ENCODE assay signal across 12 cellular contexts in genomic region chr1:67013573-67013972, GRCh38. TPM values are rescaled to one million over a fixed set of nuclear protein-coding genes. Genes with fewer than 3 reads are reported as not detected.
DNase-seq lines count a peak whose midpoint lies in the region; ATAC-seq, FAIRE-seq and TF ChIP-seq lines count a peak whose summit lies in the region.
"Had no signal": no experiment of that assay in that cellular context is flagged by ENCODE, and none has a peak within 500 bp of the region (broad histone marks: within the 10 kb centered on the region; RNA-seq: fewer than 3 reads in every experiment).

No MANE protein-coding gene starts in this region.

- no peak overlapping the region for H3K27ac Mint-ChIP-seq in activated T-helper 2 cell treated with anti-CD3 and anti-CD28 coated beads, Interferon-gamma antibody, Interleukin-2, Interleukin-4, amounts not matched to agents 10 μg/mL and 5 μg/mL and 100 μg/mL, durations not matched to agents 14 hours and 24 hours and 36 hours
- no peak overlapping the region for H3K27ac Mint-ChIP-seq in activated CD4-positive, alpha-beta T cell treated with anti-CD3 and anti-CD28 coated beads, Interleukin-2, amount 10 ng/mL, durations not matched to agents 7 days and 5 days
- H3K27ac Mint-ChIP-seq: activated CD8-positive, alpha-beta memory T cell treated with anti-CD3 and anti-CD28 coated beads, Interleukin-2, amount 10 ng/mL, durations not matched to agents 7 days and 5 days had no signal

- peaks cover 47% of the 10 kb centered on the region for H3K36me3 Mint-ChIP-seq in activated T-helper 2 cell treated with anti-CD3 and anti-CD28 coated beads, Interferon-gamma antibody, Interleukin-2, Interleukin-4, amounts not matched to agents 10 μg/mL and 5 μg/mL and 100 μg/mL, durations not matched to agents 14 hours and 24 hours and 36 hours (ENCODE audit: low read depth)
- peaks cover 33% of the 10 kb centered on the region for H3K36me3 Mint-ChIP-seq in activated CD4-positive, alpha-beta T cell treated with anti-CD3 and anti-CD28 coated beads, Interleukin-2, amount 10 ng/mL, durations not matched to agents 7 days and 5 days (ENCODE audit: low read depth)

- CTCF ChIA-PET in activated CD4-positive, alpha-beta T cell treated with anti-CD3 and anti-CD28 coated beads, Interleukin-2, amount 10 ng/mL, durations not matched to agents 7 days and 5 days (lab: Charles Lee) = interaction anchor here (0.6 kb wide), 1 partner anchor 11 kb away, joined by 3 read pairs; no protein-coding TSS in a partner anchor

- peaks cover 5% of the 10 kb centered on the region for H3K4me1 Mint-ChIP-seq in activated T-helper 2 cell treated with anti-CD3 and anti-CD28 coated beads, Interferon-gamma antibody, Interleukin-2, Interleukin-4, amounts not matched to agents 10 μg/mL and 5 μg/mL and 100 μg/mL, durations not matched to agents 14 hours and 24 hours and 36 hours (ENCODE audit: low read depth)
- peaks cover 2% of the 10 kb centered on the region for H3K4me1 Mint-ChIP-seq in activated CD4-positive, alpha-beta T cell treated with anti-CD3 and anti-CD28 coated beads, Interleukin-2, amount 10 ng/mL, durations not matched to agents 7 days and 5 days

- H3K4me3 ChIP-seq in AG10803 (ENCODE audit: low read length) (no peak overlapping the region), fibroblast of the aortic adventitia (ENCODE audit: low read depth, low read length) (no peak overlapping the region)

- intact Hi-C loops in activated T-helper 2 cell treated with anti-CD3 and anti-CD28 coated beads, Interferon-gamma antibody, Interleukin-2, Interleukin-4, amounts not matched to agents 10 μg/mL and 5 μg/mL and 100 μg/mL, durations not matched to agents 14 hours and 24 hours and 36 hours (cut with micrococcal nuclease) = no loop called here

- peak; percentile 11 for FAIRE-seq in GM19239 (lab: Jason Lieb, UNC)

- TF ChIP-seq CTCF in AG10803 (conservative IDR thresholded peaks at IDR 0.05; ENCODE audit: low read length) (no peak), fibroblast of the aortic adventitia (IDR thresholded peaks at IDR 0.05; ENCODE audit: insufficient read depth, low read length) (no peak)

- POLR2A ChIA-PET in activated CD4-positive, alpha-beta T cell treated with anti-CD3 and anti-CD28 coated beads, Interleukin-2, amount 10 ng/mL, durations not matched to agents 7 days and 5 days (lab: Charles Lee) = no interaction called here

- ATAC-seq in GM21619 (IDR thresholded peaks at IDR 0.05; ENCODE audit: unreplicated experiment) = no peak
- ATAC-seq: activated CD8-positive, alpha-beta memory T cell treated with anti-CD3 and anti-CD28 coated beads, Interleukin-2, amount 10 ng/mL, durations not matched to agents 7 days and 5 days had no signal

- DNase-seq in AG10803 (ENCODE audit: low read depth) (peak; percentile 48), GM19239 (ENCODE audit: insufficient read length, low spot score) (no peak), NCI-H226 (peak; percentile 9), fibroblast of the aortic adventitia (ENCODE audit: low read depth) (peak; percentile 20), GF-D8 (lab: John Stamatoyannopoulos, UW) (no peak)
- no peak for DNase-seq in activated T-helper 2 cell treated with anti-CD3 and anti-CD28 coated beads, Interferon-gamma antibody, Interleukin-2, Interleukin-4, amounts not matched to agents 10 μg/mL and 5 μg/mL and 100 μg/mL, durations not matched to agents 14 hours and 24 hours and 36 hours (ENCODE audit: low spot score)
- DNase-seq in activated CD4-positive, alpha-beta T cell treated with anti-CD3 and anti-CD28 coated beads, Interleukin-2, amount 10 ng/mL, durations not matched to agents 7 days and 5 days = no peak
- DNase-seq: activated CD8-positive, alpha-beta memory T cell treated with anti-CD3 and anti-CD28 coated beads, Interleukin-2, amount 10 ng/mL, durations not matched to agents 7 days and 5 days; islet precursor cell; NCI-H1930; posterior cingulate gyrus had no signal

- no peak overlapping the region for H3K4me3 Mint-ChIP-seq in activated T-helper 2 cell treated with anti-CD3 and anti-CD28 coated beads, Interferon-gamma antibody, Interleukin-2, Interleukin-4, amounts not matched to agents 10 μg/mL and 5 μg/mL and 100 μg/mL, durations not matched to agents 14 hours and 24 hours and 36 hours (ENCODE audit: low read depth)
- no peak overlapping the region for H3K4me3 Mint-ChIP-seq in activated CD4-positive, alpha-beta T cell treated with anti-CD3 and anti-CD28 coated beads, Interleukin-2, amount 10 ng/mL, durations not matched to agents 7 days and 5 days
- H3K4me3 Mint-ChIP-seq: activated CD8-positive, alpha-beta memory T cell treated with anti-CD3 and anti-CD28 coated beads, Interleukin-2, amount 10 ng/mL, durations not matched to agents 7 days and 5 days had no signal

- H3K9me3 Mint-ChIP-seq in activated T-helper 2 cell treated with anti-CD3 and anti-CD28 coated beads, Interferon-gamma antibody, Interleukin-2, Interleukin-4, amounts not matched to agents 10 μg/mL and 5 μg/mL and 100 μg/mL, durations not matched to agents 14 hours and 24 hours and 36 hours = no peaks in the 10 kb centered on the region
- no peaks in the 10 kb centered on the region for H3K9me3 Mint-ChIP-seq in activated CD4-positive, alpha-beta T cell treated with anti-CD3 and anti-CD28 coated beads, Interleukin-2, amount 10 ng/mL, durations not matched to agents 7 days and 5 days

- no peaks in the 10 kb centered on the region for H3K27me3 Mint-ChIP-seq in activated T-helper 2 cell treated with anti-CD3 and anti-CD28 coated beads, Interferon-gamma antibody, Interleukin-2, Interleukin-4, amounts not matched to agents 10 μg/mL and 5 μg/mL and 100 μg/mL, durations not matched to agents 14 hours and 24 hours and 36 hours (ENCODE audit: low read depth)
- H3K27me3 Mint-ChIP-seq in activated CD4-positive, alpha-beta T cell treated with anti-CD3 and anti-CD28 coated beads, Interleukin-2, amount 10 ng/mL, durations not matched to agents 7 days and 5 days = no peaks in the 10 kb centered on the region
- H3K27me3 Mint-ChIP-seq: activated CD8-positive, alpha-beta memory T cell treated with anti-CD3 and anti-CD28 coated beads, Interleukin-2, amount 10 ng/mL, durations not matched to agents 7 days and 5 days had no signal

RNA-seq across cellular contexts. Expression of gene SLC35D1, which starts 40.4 kb away (rescaled TPM):
- 8.7 and 12.6 TPM in 2 replicates for total RNA-seq in fibroblast of the aortic adventitia (ENCODE audit: low replicate concordance)
- 14.5 and 14.8 TPM in 2 replicates for total RNA-seq in activated T-helper 2 cell treated with anti-CD3 and anti-CD28 coated beads, Interferon-gamma antibody, Interleukin-2, Interleukin-4, amounts not matched to agents 10 μg/mL and 5 μg/mL and 100 μg/mL, durations not matched to agents 14 hours and 24 hours and 36 hours
- 10 to 100 TPM; 11.4 to 12.5 TPM for total RNA-seq in activated CD4-positive, alpha-beta T cell treated with anti-CD3 and anti-CD28 coated beads, Interleukin-2, amount 10 ng/mL, durations not matched to agents 7 days and 5 days

Comparison
In these comparisons a context has a peak if more than half of its experiments do, and no peak if none do; other contexts are left out.
1. DNase-seq: peak in AG10803 (single experiment), NCI-H226 (single experiment) and fibroblast of the aortic adventitia (single experiment); none in GM19239 (single experiment), GF-D8 (single experiment), activated T-helper 2 cell treated with anti-CD3 and anti-CD28 coated beads, Interferon-gamma antibody, Interleukin-2, Interleukin-4, amounts not matched to agents 10 μg/mL and 5 μg/mL and 100 μg/mL, durations not matched to agents 14 hours and 24 hours and 36 hours (single experiment) and activated CD4-positive, alpha-beta T cell treated with anti-CD3 and anti-CD28 coated beads, Interleukin-2, amount 10 ng/mL, durations not matched to agents 7 days and 5 days (single experiment).